In the genomic region with DNA sequence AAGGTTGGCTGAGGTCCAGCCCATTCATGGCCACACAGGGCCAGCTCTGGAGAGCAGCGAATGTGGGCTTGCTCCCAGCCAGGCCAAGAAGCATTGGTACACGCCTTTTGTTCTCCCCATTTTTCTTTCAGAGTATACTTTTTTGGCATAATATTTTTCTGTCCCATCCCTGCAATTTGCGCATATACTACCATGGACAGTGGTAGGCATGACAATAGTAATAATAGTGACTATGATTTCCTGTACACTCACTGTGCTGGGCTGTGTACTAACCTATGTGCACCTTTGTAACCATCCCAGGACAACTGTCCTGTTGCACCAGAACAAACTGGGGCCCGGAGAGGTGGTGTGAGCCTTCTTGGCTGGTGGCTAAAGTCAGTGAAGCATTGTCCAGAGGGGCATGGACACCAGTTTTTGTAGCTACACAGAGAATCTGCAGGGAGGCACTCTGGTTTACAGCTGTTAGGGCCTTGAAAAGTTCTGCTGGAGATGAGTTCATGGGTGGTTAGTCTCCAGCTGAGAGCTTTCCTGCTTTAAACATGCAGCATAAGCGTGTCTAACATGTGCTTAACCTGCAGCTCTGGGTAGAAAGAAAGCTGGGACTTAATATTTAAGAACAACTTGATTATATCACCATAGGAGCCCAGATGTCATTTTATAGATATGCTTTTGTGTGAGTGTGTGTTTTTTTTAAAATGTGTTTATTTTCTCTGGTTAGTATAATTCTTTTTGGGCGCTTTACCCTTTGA, we compare ENCODE assay signal across 26 cellular contexts.
"Had no signal": no experiment of that assay in that cellular context is flagged by ENCODE, and none has a peak within 500 bp of the region (broad histone marks: within the 10 kb centered on the region; RNA-seq: fewer than 3 reads in every experiment).

No MANE protein-coding gene starts in this region.

- H3K36me3 ChIP-seq: gastrocnemius medialis, left lung had no signal

- H3K4me1 ChIP-seq: esophagus squamous epithelium, gastrocnemius medialis, lower lobe of right lung had no signal

- H3K9me3 ChIP-seq: esophagus squamous epithelium, gastrocnemius medialis, heart right ventricle, left lung, lower lobe of right lung, mucosa of descending colon had no signal

- ATAC-seq: esophagus mucosa, gastrocnemius medialis, heart right ventricle, left cardiac atrium, left lung, left ventricle myocardium superior, lower lobe of right lung, mucosa of descending colon had no signal

- H3K27ac ChIP-seq: coronary artery, epithelial cell of prostate, esophagus squamous epithelium, gastrocnemius medialis, heart right ventricle, left lung, lower lobe of right lung had no signal

- H3K27me3 ChIP-seq: dorsolateral prefrontal cortex, esophagus squamous epithelium, gastrocnemius medialis, heart right ventricle, left lung had no signal

- H3K4me3 ChIP-seq: coronary artery, dorsolateral prefrontal cortex, esophagus squamous epithelium, gastrocnemius medialis, heart right ventricle, left lung, lower lobe of right lung, mucosa of descending colon had no signal

- DNase-seq: dermis blood vessel endothelial cell; dorsolateral prefrontal cortex; effector CD4-positive, alpha-beta T cell; effector memory CD4-positive, alpha-beta T cell; erythroblast; esophagus squamous epithelium; foreskin fibroblast; foreskin melanocyte; gastrocnemius medialis; glutamatergic neuron; head of caudate nucleus; heart right ventricle; hippocampal formation; left cardiac atrium; left lung; left ventricle myocardium superior; lower lobe of right lung; mesenchymal stem cell; mucosa of descending colon; naive B cell had no signal

- FAIRE-seq: colon, islet of Langerhans, keratinocyte had no signal
